In the genomic region with DNA sequence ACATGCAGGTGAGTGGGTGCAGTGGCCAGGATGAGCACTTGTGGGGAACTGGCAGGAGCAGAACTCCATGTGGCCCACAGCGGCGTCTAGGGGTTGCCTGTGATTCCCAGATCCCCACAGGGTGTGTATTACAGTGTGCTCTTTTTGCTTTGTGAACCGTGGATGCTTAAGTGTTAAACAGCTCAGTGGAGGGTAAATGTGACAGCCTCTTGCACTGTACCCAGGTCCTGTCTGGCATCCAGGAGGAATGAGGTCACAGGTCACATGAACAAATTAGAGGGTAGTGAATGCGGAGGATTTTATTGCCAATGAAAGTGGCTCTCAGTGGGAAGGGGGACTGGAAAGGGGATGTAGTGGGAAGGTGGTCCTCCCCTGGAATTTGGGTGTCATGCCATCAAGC, we compare ENCODE assay signal across 22 cellular contexts.
"Had no signal": no experiment of that assay in that cellular context is flagged by ENCODE, and none has a peak within 500 bp of the region (broad histone marks: within the 10 kb centered on the region; RNA-seq: fewer than 3 reads in every experiment).

No MANE protein-coding gene starts in this region.

- H3K9me3 Mint-ChIP-seq: naive thymus-derived CD8-positive, alpha-beta T cell; stimulated activated naive CD8-positive, alpha-beta T cell treated with anti-CD3 and anti-CD28 coated beads, Interleukin-15, Interleukin-2, amounts not matched to agents 100 ng/mL and 50 ng/mL, for 24 hours had no signal

- H3K4me3 ChIP-seq: coronary artery, heart right ventricle, mucosa of descending colon, right atrium auricular region, sigmoid colon, skin epidermis, transverse colon had no signal

- DNase-seq: effector CD4-positive, alpha-beta T cell; endodermal cell; erythroblast; heart right ventricle; hypothalamus; kidney glomerular epithelial cell; mammary epithelial cell; mucosa of descending colon; naive thymus-derived CD8-positive, alpha-beta T cell; sigmoid colon; stimulated activated CD4-positive, alpha-beta T cell treated with anti-CD3 and anti-CD28 coated beads, Interleukin-2, amount 100 ng/mL, for 24 hours; stimulated activated CD4-positive, alpha-beta T cell treated with anti-CD3 and anti-CD28 coated beads, Interleukin-4, amount 100 ng/mL, for 4 hours; transverse colon had no signal

- H3K27me3 ChIP-seq: heart right ventricle, right atrium auricular region, sigmoid colon, transverse colon had no signal

- H3K9me3 ChIP-seq: mucosa of descending colon, right atrium auricular region, sigmoid colon, thoracic aorta, transverse colon had no signal

- ATAC-seq: mucosa of descending colon; naive thymus-derived CD8-positive, alpha-beta T cell had no signal

- H3K4me3 Mint-ChIP-seq: endodermal cell; naive thymus-derived CD8-positive, alpha-beta T cell; neural crest cell; stimulated activated naive CD8-positive, alpha-beta T cell treated with anti-CD3 and anti-CD28 coated beads, Interleukin-15, Interleukin-2, amounts not matched to agents 100 ng/mL and 50 ng/mL, for 24 hours had no signal

- H3K27ac Mint-ChIP-seq: endodermal cell; naive thymus-derived CD8-positive, alpha-beta T cell; stimulated activated naive CD8-positive, alpha-beta T cell treated with anti-CD3 and anti-CD28 coated beads, Interleukin-15, Interleukin-2, amounts not matched to agents 100 ng/mL and 50 ng/mL, for 24 hours had no signal

- H3K36me3 ChIP-seq: heart right ventricle, right atrium auricular region, sigmoid colon, thoracic aorta, transverse colon had no signal

- H3K27ac ChIP-seq: coronary artery, thoracic aorta, transverse colon had no signal

- H3K36me3 Mint-ChIP-seq: naive thymus-derived CD8-positive, alpha-beta T cell had no signal

- FAIRE-seq: endothelial cell of umbilical vein, frontal cortex, islet of Langerhans had no signal

- H3K4me1 ChIP-seq: right atrium auricular region had no signal

- H3K4me1 Mint-ChIP-seq: naive thymus-derived CD8-positive, alpha-beta T cell had no signal
